In genomic region chr3:13484861-13485590, GRCh38 we compare ENCODE assay signal across 9 cellular contexts. TPM values are rescaled to one million over a fixed set of nuclear protein-coding genes. Genes with fewer than 3 reads are reported as not detected.
DNase-seq lines count a peak whose midpoint lies in the region; ATAC-seq and TF ChIP-seq lines count a peak whose summit lies in the region.
"Had no signal": no experiment of that assay in that cellular context is flagged by ENCODE, and none has a peak within 500 bp of the region (broad histone marks: within the 10 kb centered on the region; RNA-seq: fewer than 3 reads in every experiment).

No MANE protein-coding gene starts in this region.

- H3K4me1 ChIP-seq in duodenal mucosa (ENCODE audit: control insufficient read depth in 1 of 2, insufficient read depth in 2 of 2, low read length in 2 of 2), result peaks cover 35 to 40% of the 10 kb centered on the region in 2 donors
- H3K4me1 ChIP-seq in mucosa of descending colon (ENCODE audit: low read depth), result peaks cover 17% of the 10 kb centered on the region
- peaks cover 5% of the 10 kb centered on the region for H3K4me1 ChIP-seq in OCI-LY7 (ENCODE audit: insufficient read depth, low read length, poor library complexity, severe bottlenecking)

- peak; percentile 94 for ATAC-seq in mucosa of descending colon

- H3K27ac ChIP-seq in duodenal mucosa (ENCODE audit: low read depth, low read length), result peak overlapping the region; percentile 85
- no peak overlapping the region for H3K27ac ChIP-seq in OCI-LY7 (ENCODE audit: low read depth, low read length, poor library complexity, severe bottlenecking)

- H3K4me2 ChIP-seq in OCI-LY7 (ENCODE audit: low read length), result no peak overlapping the region

- no peaks in the 10 kb centered on the region for H3K27me3 ChIP-seq in duodenal mucosa (ENCODE audit: control insufficient read depth in 1 of 2, insufficient read depth in 2 of 2, low read length in 2 of 2)

- POLR2A ChIA-PET in OCI-LY7 (lab: Charles Lee), result no interaction called here

- no peak for TF ChIP-seq CTCF in mucosa of descending colon (IDR thresholded peaks at IDR 0.05)
- no peak for TF ChIP-seq CTCF in OCI-LY7 (conservative IDR thresholded peaks at IDR 0.05; ENCODE audit: low read length)

- peak; percentile 19 to 22 for DNase-seq in NCI-H187 (lab: John Stamatoyannopoulos, UW)
- DNase-seq in NCI-H187 treated with DMSO at 0.1 percent for 48 hours (lab: John Stamatoyannopoulos, UW), result no peak
- peak; percentile 91 for DNase-seq in OCI-M1 (lab: John Stamatoyannopoulos, UW)
- peak; percentile 93 to 94 (median 93) for DNase-seq in mucosa of descending colon
- no peak for DNase-seq in T-helper 1 cell
- no peak for DNase-seq in OCI-LY7 (ENCODE audit: low spot score)
- no peak for DNase-seq in amniotic stem cell (lab: John Stamatoyannopoulos, UW)
- DNase-seq: naive B cell had no signal

- H3K9me2 ChIP-seq in OCI-LY7 (ENCODE audit: insufficient read depth, low read length), result no peaks in the 10 kb centered on the region

- peak overlapping the region; percentile 42 to 47 for H3K9ac ChIP-seq in duodenal mucosa (ENCODE audit: low read depth in 1 of 2, low read length in 2 of 2)

- H4K20me1 ChIP-seq in OCI-LY7 (ENCODE audit: insufficient read depth, low read length), result no peaks in the 10 kb centered on the region

- peaks cover 0 to 8% of the 10 kb centered on the region in 2 donors for H3K36me3 ChIP-seq in duodenal mucosa (ENCODE audit: control insufficient read depth in 1 of 2, insufficient read depth in 2 of 2, low read length in 2 of 2)
- no peaks in the 10 kb centered on the region for H3K36me3 ChIP-seq in mucosa of descending colon (ENCODE audit: low read depth)
- H3K36me3 ChIP-seq in OCI-LY7 (ENCODE audit: insufficient read depth, low read length), result no peaks in the 10 kb centered on the region

- intact Hi-C loops in mucosa of descending colon (cut with DNase I, micrococcal nuclease) (no loop called here), OCI-LY7 (cut with micrococcal nuclease; ENCODE audit: unreplicated experiment) (no loop called here)

- CTCF ChIA-PET in OCI-LY7 (lab: Charles Lee; ENCODE audit: unreplicated experiment), result interaction anchor here (0.6 kb wide), 1 partner anchor 235 kb away, joined by 12 read pairs; no protein-coding TSS in a partner anchor

- H2AFZ ChIP-seq in OCI-LY7 (ENCODE audit: low read length), result no peak overlapping the region

- H3K4me3 ChIP-seq in duodenal mucosa (ENCODE audit: low read depth in 1 of 2, low read length in 2 of 2) (no peak overlapping the region), mucosa of descending colon (no peak overlapping the region), OCI-LY7 (ENCODE audit: low read depth, low read length, poor library complexity, severe bottlenecking) (no peak overlapping the region)

- BruUV-seq in OCI-LY7 (replicated peaks; lab: Mats Ljungman, UMichigan), result no TSS peak

- H3K79me2 ChIP-seq in OCI-LY7 (ENCODE audit: insufficient read depth, low read depth, low read length), result no peaks in the 10 kb centered on the region

- H3K9me3 ChIP-seq in duodenal mucosa (ENCODE audit: control insufficient read depth in 1 of 2, low read length in 2 of 2) (no peaks in the 10 kb centered on the region), mucosa of descending colon (no peaks in the 10 kb centered on the region), OCI-LY7 (ENCODE audit: low read length) (no peaks in the 10 kb centered on the region)

RNA-seq across cellular contexts. Expression of gene HDAC11, which starts 4.9 kb away (rescaled TPM):
- total RNA-seq in mucosa of descending colon, result 10 to 100 TPM; 23.0 to 28.7 (median 25.3) TPM
- total RNA-seq in OCI-LY7 (2014; rRNA removed; shearing (Covaris generic)), result 0.18 and 1.1 TPM in 2 replicates
- total RNA-seq in OCI-LY7 (2022), result 0.74 and 1.3 TPM in 2 replicates

Comparison
In these comparisons a context has a peak if more than half of its experiments do, and no peak if none do; other contexts are left out.
1. DNase-seq: peak in NCI-H187 (2 of 2), OCI-M1 (single experiment) and mucosa of descending colon (3 of 3); none in NCI-H187 treated with DMSO at 0.1 percent for 48 hours (single experiment), T-helper 1 cell (0 of 5), OCI-LY7 (single experiment) and amniotic stem cell (single experiment).
2. RNA of gene HDAC11, which starts 4.9 kb away (total RNA-seq): 23.0 to 28.7 TPM in mucosa of descending colon; 0.18 to 1.3 TPM in OCI-LY7; every median in the first group is over 10 times any median in the second.